ENCODE assay signal across 8 cellular contexts in genomic region chr5:140926211-140926902, GRCh38. TPM values are rescaled to one million over a fixed set of nuclear protein-coding genes. Genes with fewer than 3 reads are reported as not detected.
DNase-seq lines count a peak whose midpoint lies in the region; ATAC-seq and TF ChIP-seq lines count a peak whose summit lies in the region.

PCDHAC1 (plus strand) TSS chr5:140926299; CDS start chr5:140926893, 594 bp downstream.

- no peaks in the 10 kb centered on the region for H3K36me3 ChIP-seq in CD4-positive, alpha-beta memory T cell (ENCODE audit: insufficient read depth, low read length)

- H3K27ac Mint-ChIP-seq in CD4-positive, alpha-beta memory T cell = peak within 1 kb of the TSS in 2 of 7 donors; percentile 12 to 18
- H3K27ac Mint-ChIP-seq in mesothelial cell of epicardium = peak within 1 kb of the TSS; percentile 75
- H3K27ac Mint-ChIP-seq in stimulated activated naive CD8-positive, alpha-beta T cell treated with anti-CD3 and anti-CD28 coated beads, Interleukin-15, amount 100 ng/mL, for 72 hours = no peak within 1 kb of the TSS

- H3K27me3 ChIP-seq in CD4-positive, alpha-beta memory T cell (ENCODE audit: insufficient read depth, low read length) = peaks cover 11% of the 10 kb centered on the region

- no peak within 1 kb of the TSS for H3K4me3 ChIP-seq in CD4-positive, alpha-beta memory T cell (ENCODE audit: low read length in 2 of 2)
- no peak within 1 kb of the TSS; the same call in 1 of the 2 replicates for H3K4me3 ChIP-seq in LNCaP clone FGC (ENCODE audit: low read depth, low read length)

- H3K9me3 ChIP-seq in CD4-positive, alpha-beta memory T cell (ENCODE audit: control insufficient read depth in 1 of 2, low read length in 2 of 2) = peaks cover 0 to 4% of the 10 kb centered on the region in 2 donors

- H3K4me3 Mint-ChIP-seq in CD4-positive, alpha-beta memory T cell = peak within 1 kb of the TSS; percentile 64 to 80 (median 76)
- H3K4me3 Mint-ChIP-seq in mesothelial cell of epicardium = peak within 1 kb of the TSS; percentile 85
- peak within 1 kb of the TSS; percentile 12 to 63 for H3K4me3 Mint-ChIP-seq in stimulated activated naive CD8-positive, alpha-beta T cell treated with anti-CD3 and anti-CD28 coated beads, Interleukin-15, amount 100 ng/mL, for 72 hours

- peaks cover 9% of the 10 kb centered on the region for H3K4me1 ChIP-seq in CD4-positive, alpha-beta memory T cell (ENCODE audit: insufficient read depth, low read length)

- no peaks in the 10 kb centered on the region for H3K36me3 Mint-ChIP-seq in CD4-positive, alpha-beta memory T cell
- no peaks in the 10 kb centered on the region for H3K36me3 Mint-ChIP-seq in mesothelial cell of epicardium

- peaks cover 0 to 12% (median 5%) of the 10 kb centered on the region in 8 donors for H3K9me3 Mint-ChIP-seq in CD4-positive, alpha-beta memory T cell
- no peaks in the 10 kb centered on the region for H3K9me3 Mint-ChIP-seq in mesothelial cell of epicardium
- H3K9me3 Mint-ChIP-seq in stimulated activated naive CD8-positive, alpha-beta T cell treated with anti-CD3 and anti-CD28 coated beads, Interleukin-15, amount 100 ng/mL, for 72 hours = no peaks in the 10 kb centered on the region

- CTCF ChIA-PET in CD4-positive, alpha-beta memory T cell (lab: Charles Lee; ENCODE audit: partially characterized antibody) = no interaction called here
- CTCF ChIA-PET in GM10248 (lab: Yijun Ruan, JAX) = no interaction called here

- H3K27ac ChIP-seq in CD4-positive, alpha-beta memory T cell (ENCODE audit: low read depth, low read length) = no peak within 1 kb of the TSS

- peaks cover 1 to 25% (median 5%) of the 10 kb centered on the region in 4 donors for H3K4me1 Mint-ChIP-seq in CD4-positive, alpha-beta memory T cell
- H3K4me1 Mint-ChIP-seq in mesothelial cell of epicardium = peaks cover 12% of the 10 kb centered on the region
- H3K4me1 Mint-ChIP-seq in stimulated activated naive CD8-positive, alpha-beta T cell treated with anti-CD3 and anti-CD28 coated beads, Interleukin-15, amount 100 ng/mL, for 72 hours = peaks cover 18% of the 10 kb centered on the region

- POLR2A ChIA-PET in CD4-positive, alpha-beta memory T cell (lab: Charles Lee; ENCODE audit: partially characterized antibody) = no interaction called here
- POLR2A ChIA-PET in GM10248 (lab: Yijun Ruan, JAX) = no interaction called here

- TF ChIP-seq CTCF in LNCaP clone FGC (IDR thresholded peaks at IDR 0.05; ENCODE audit: control insufficient read depth, extremely low read depth, insufficient read depth) (peak; percentile 57), mesothelial cell of epicardium (IDR thresholded peaks at IDR 0.05; ENCODE audit: unreplicated experiment) (peak; percentile 88), GM10248 (IDR thresholded peaks at IDR 0.05; ENCODE audit: control extremely low read depth, extremely low read depth, low read depth, missing control alignments) (no peak)

- peaks cover 35 to 36% of the 10 kb centered on the region in 2 donors for H3K27me3 Mint-ChIP-seq in CD4-positive, alpha-beta memory T cell
- H3K27me3 Mint-ChIP-seq in mesothelial cell of epicardium (ENCODE audit: low read depth) = peaks cover 6% of the 10 kb centered on the region
- peaks cover 60% of the 10 kb centered on the region for H3K27me3 Mint-ChIP-seq in stimulated activated naive CD8-positive, alpha-beta T cell treated with anti-CD3 and anti-CD28 coated beads, Interleukin-15, amount 100 ng/mL, for 72 hours

- TF ChIP-seq POLR2A in erythroblast (IDR thresholded peaks at IDR 0.05; ENCODE audit: low read length) = no peak

- peak; percentile 11 to 42 (median 29) for DNase-seq in CD4-positive, alpha-beta memory T cell
- DNase-seq in LNCaP clone FGC (ENCODE audit: low read depth) = no peak
- DNase-seq in T-helper 9 cell = peak; percentile 10
- peak; percentile 5 to 7 for DNase-seq in erythroblast (lab: John Stamatoyannopoulos, UW)
- peak; percentile 87 to 96 for DNase-seq in mesothelial cell of epicardium (ENCODE audit: low spot score in 2 of 2, unreplicated experiment in 2 of 2)
- DNase-seq in stimulated activated naive CD8-positive, alpha-beta T cell treated with anti-CD3 and anti-CD28 coated beads, Interleukin-15, amount 100 ng/mL, for 72 hours = peak; percentile 16 to 26
- no peak for DNase-seq in GM10248 (ENCODE audit: extremely low spot score)

- intact Hi-C loops in CD4-positive, alpha-beta memory T cell (cut with micrococcal nuclease) = no loop called here

- peak; percentile 65 for ATAC-seq in stimulated activated naive CD8-positive, alpha-beta T cell treated with anti-CD3 and anti-CD28 coated beads, Interleukin-15, amount 100 ng/mL, for 72 hours
- ATAC-seq in GM21737 (IDR thresholded peaks at IDR 0.05; ENCODE audit: unreplicated experiment) = no peak

RNA-seq across cellular contexts. Expression of gene PCDHAC1, which starts in this region (rescaled TPM):
- not detected for total RNA-seq in CD4-positive, alpha-beta memory T cell
- not detected for polyA plus RNA-seq in CD4-positive, alpha-beta memory T cell
- 9.2 to 10.1 TPM (median 9.7 TPM) in 3 replicates for total RNA-seq in mesothelial cell of epicardium

Comparison
In these comparisons a context has a peak if more than half of its experiments do, and no peak if none do; other contexts are left out.
1. Peak in DNase-seq in CD4-positive, alpha-beta memory T cell; RNA of the gene not detected or under 1 TPM.
2. DNase-seq: peak in T-helper 9 cell (single experiment), erythroblast (2 of 2), mesothelial cell of epicardium (2 of 2) and stimulated activated naive CD8-positive, alpha-beta T cell treated with anti-CD3 and anti-CD28 coated beads, Interleukin-15, amount 100 ng/mL, for 72 hours (2 of 2); none in LNCaP clone FGC (single experiment) and GM10248 (single experiment).
3. Peak in every context shown above with its lines, with median percentiles within 50 percentile points of each other: H3K4me3 Mint-ChIP-seq.